20 cellular contexts compared by ENCODE assay signal in genomic region chr6:166543603-166544293, GRCh38. TPM values are rescaled to one million over a fixed set of nuclear protein-coding genes. Genes with fewer than 3 reads are reported as not detected.
DNase-seq lines count a peak whose midpoint lies in the region; TF ChIP-seq lines count a peak whose summit lies in the region.
"Had no signal": no experiment of that assay in that cellular context is flagged by ENCODE, and none has a peak within 500 bp of the region (broad histone marks: within the 10 kb centered on the region; RNA-seq: fewer than 3 reads in every experiment).

No MANE protein-coding gene starts in this region.

- no peaks in the 10 kb centered on the region for H3K9me2 ChIP-seq in PC-9 (ENCODE audit: insufficient read depth)

- CTCF ChIA-PET in PC-9 (lab: Charles Lee), result no interaction called here

- H2AFZ ChIP-seq in smooth muscle cell (ENCODE audit: low read depth) (no peak overlapping the region), PC-9 (no peak overlapping the region)

- H3K4me1 ChIP-seq in smooth muscle cell (ENCODE audit: low read depth), result no peaks in the 10 kb centered on the region
- peaks cover 17% of the 10 kb centered on the region for H3K4me1 ChIP-seq in PC-9 (replicated peaks; ENCODE audit: insufficient read depth)
- H3K4me1 ChIP-seq: BE2C had no signal

- H4K20me1 ChIP-seq in smooth muscle cell (ENCODE audit: low read depth) (no peaks in the 10 kb centered on the region), PC-9 (ENCODE audit: insufficient read depth) (no peaks in the 10 kb centered on the region)

- H3F3A ChIP-seq in smooth muscle cell (ENCODE audit: low read depth) (no peaks in the 10 kb centered on the region), PC-9 (ENCODE audit: insufficient read depth, low read depth) (peaks cover 8% of the 10 kb centered on the region; the same call in 1 of the 2 replicates)

- H3K4me3 ChIP-seq in dorsolateral prefrontal cortex, result no peak overlapping the region
- H3K4me3 ChIP-seq in smooth muscle cell, result no peak overlapping the region
- H3K4me3 ChIP-seq in PC-9, result no peak overlapping the region
- H3K4me3 ChIP-seq: GM12878 had no signal

- no peaks in the 10 kb centered on the region for H3K27me3 ChIP-seq in dorsolateral prefrontal cortex
- no peaks in the 10 kb centered on the region for H3K27me3 ChIP-seq in smooth muscle cell (ENCODE audit: low read depth)
- no peaks in the 10 kb centered on the region for H3K27me3 ChIP-seq in PC-9 (ENCODE audit: insufficient read depth, low read depth)
- H3K27me3 ChIP-seq: BE2C had no signal

- no peak overlapping the region for H3K9ac ChIP-seq in smooth muscle cell (ENCODE audit: low read depth)

- H3K36me3 ChIP-seq in smooth muscle cell (ENCODE audit: low read depth), result no peaks in the 10 kb centered on the region
- no peaks in the 10 kb centered on the region for H3K36me3 ChIP-seq in PC-9 (ENCODE audit: low read depth)
- H3K36me3 ChIP-seq: BE2C had no signal

- intact Hi-C loops in dorsolateral prefrontal cortex (cut with DNase I) (no loop called here), PC-9 (cut with micrococcal nuclease; ENCODE audit: unreplicated experiment) (no loop called here)

- H3K79me2 ChIP-seq in smooth muscle cell (ENCODE audit: low read depth) (no peaks in the 10 kb centered on the region), PC-9 (ENCODE audit: low read depth) (no peaks in the 10 kb centered on the region)

- BruUV-seq in PC-9 (replicated peaks; lab: Mats Ljungman, UMichigan), result no TSS peak

- H3K4me2 ChIP-seq in smooth muscle cell (no peak overlapping the region), PC-9 (no peak overlapping the region)

- POLR2A ChIA-PET in PC-9 (lab: Charles Lee; ENCODE audit: unreplicated experiment), result no interaction called here

- 66% methylated on average over 9 of the region's 9 CpGs for WGBS in smooth muscle cell (ENCODE audit: low lambda C conversion rate)

- peak overlapping the region in 30 of 59 donors; percentile 1 to 75 (median 39) for H3K27ac ChIP-seq in dorsolateral prefrontal cortex
- peak overlapping the region; percentile 57 for H3K27ac ChIP-seq in smooth muscle cell (ENCODE audit: low read depth)
- no peak overlapping the region for H3K27ac ChIP-seq in PC-9
- H3K27ac ChIP-seq: 22Rv1 had no signal

- DNase-seq in activated CD8-positive, alpha-beta memory T cell treated with anti-CD3 and anti-CD28 coated beads, Interleukin-2, amount 50 U/mL, for 48 hours, result peak; percentile 10
- DNase-seq in activated CD8-positive, alpha-beta memory T cell treated with anti-CD3 and anti-CD28 coated beads for 24 hours, result no peak
- DNase-seq in dorsolateral prefrontal cortex (peak in 1 of 10 donors; percentile 6), left kidney (ENCODE audit: low read depth, low spot score) (peak; percentile 50), smooth muscle cell (lab: John Stamatoyannopoulos, UW; ENCODE audit: unreplicated experiment) (no peak), HuH-7 (ENCODE audit: low spot score) (no peak), PC-9 (no peak), DMS 273 (lab: John Stamatoyannopoulos, UW; ENCODE audit: unreplicated experiment) (no peak)
- DNase-seq: BE2C; CD8-positive, alpha-beta T cell; DND-41; GDM1; KBM-7; NCI-H1417 treated with DMSO at 0.1 percent for 48 hours; NCI-H2029; NCI-H2171 treated with DMSO at 0.1 percent for 48 hours; NCI-H446 treated with DMSO at 0.1 percent for 48 hours; NCI-H748 treated with DMSO at 0.1 percent for 48 hours had no signal

- H3K9me3 ChIP-seq in smooth muscle cell (replicated peaks; ENCODE audit: low read depth), result no peaks in the 10 kb centered on the region
- H3K9me3 ChIP-seq in PC-9 (ENCODE audit: insufficient read depth, low read depth), result no peaks in the 10 kb centered on the region
- H3K9me3 ChIP-seq: BE2C had no signal

- TF ChIP-seq CTCF in dorsolateral prefrontal cortex (IDR thresholded peaks at IDR 0.05 in 54 of 56, conservative IDR thresholded peaks at IDR 0.05 in 2 of 56; ENCODE audit: low read depth in 1 of 56, partially characterized antibody in 56 of 56) (no peak), smooth muscle cell (IDR thresholded peaks at IDR 0.05; ENCODE audit: borderline replicate concordance, insufficient read depth, poor library complexity, severe bottlenecking) (no peak), PC-9 (conservative IDR thresholded peaks at IDR 0.05) (no peak)

RNA-seq across cellular contexts. Expression of gene RAMACL, which starts 42.7 kb away (rescaled TPM):
- total RNA-seq in dorsolateral prefrontal cortex, result 10 to 100 TPM in 10 of 120 experiments, 1 to 10 TPM in 110; 1.7 to 13.4 (median 7.1) TPM
- 0.13 and 0.99 TPM in 2 replicates for total RNA-seq in smooth muscle cell
- polyA plus RNA-seq in smooth muscle cell, result 0.14 and 0.89 TPM in 2 replicates
- 0.52 and 0.73 TPM in 2 replicates for total RNA-seq in PC-9 (2021)

Comparison
In these comparisons a context has a peak if more than half of its experiments do, and no peak if none do; other contexts are left out.
1. DNase-seq: peak in activated CD8-positive, alpha-beta memory T cell treated with anti-CD3 and anti-CD28 coated beads, Interleukin-2, amount 50 U/mL, for 48 hours (single experiment) and left kidney (single experiment); none in activated CD8-positive, alpha-beta memory T cell treated with anti-CD3 and anti-CD28 coated beads for 24 hours (single experiment), smooth muscle cell (single experiment), HuH-7 (single experiment), PC-9 (0 of 2) and DMS 273 (single experiment).